ENCODE assay signal across 8 cellular contexts in the genomic region with DNA sequence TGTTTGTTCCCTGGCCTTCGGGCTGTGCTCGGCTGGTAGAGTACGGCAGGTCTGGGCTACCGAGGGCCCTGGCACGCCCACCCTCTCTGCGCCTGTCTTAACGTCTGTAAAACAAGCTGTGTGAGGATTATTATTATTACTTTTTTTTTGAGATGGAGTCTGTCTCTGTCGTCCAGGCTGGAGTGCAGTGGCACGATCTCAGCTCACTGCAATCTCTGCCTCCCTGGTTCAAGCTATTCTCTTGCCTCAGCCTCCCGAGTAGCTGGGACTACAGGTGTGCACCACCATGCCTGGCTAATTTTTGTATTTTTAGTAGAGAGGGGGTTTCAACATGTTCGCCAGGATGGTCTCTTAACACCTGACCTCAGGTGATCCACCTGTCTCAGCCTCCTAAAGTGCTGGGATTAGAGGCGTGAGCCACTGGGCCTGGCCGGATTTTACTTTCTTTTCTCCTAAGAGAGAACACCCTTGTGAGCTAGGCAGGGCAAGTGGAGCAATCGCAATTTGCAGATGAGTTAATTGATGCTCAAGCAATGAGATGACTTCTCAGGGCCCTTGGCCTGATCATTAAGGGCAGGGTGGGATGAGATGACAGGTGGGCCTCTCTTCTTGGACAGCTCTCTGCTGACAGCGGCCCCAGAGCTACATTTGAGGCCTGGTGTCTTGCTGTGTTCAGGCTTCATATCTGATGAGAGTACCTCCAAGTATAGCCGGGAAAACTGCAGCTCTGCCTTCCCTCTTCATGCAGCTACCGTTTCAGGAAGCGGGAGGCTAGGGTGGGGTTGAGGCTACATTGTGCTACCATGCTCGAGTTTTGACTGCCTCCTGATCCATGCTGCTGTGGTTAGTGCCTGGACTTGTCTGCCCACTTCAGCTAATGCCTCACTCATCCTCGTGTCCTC. TPM values are rescaled to one million over a fixed set of nuclear protein-coding genes. Genes with fewer than 3 reads are reported as not detected.
A peak's percentile ranks its signal among the peaks of the same experiment; 100 is the strongest.
DNase-seq lines count a peak whose midpoint lies in the region; ATAC-seq, FAIRE-seq and TF ChIP-seq lines count a peak whose summit lies in the region.

No MANE protein-coding gene starts in this region.

- no peaks in the 10 kb centered on the region for H3K27me3 ChIP-seq in SJSA1 (replicated peaks)
- no peaks in the 10 kb centered on the region for H3K27me3 ChIP-seq in pancreas

- ATAC-seq in GM18498 (IDR thresholded peaks at IDR 0.05; ENCODE audit: unreplicated experiment): peak; percentile 35
- peak; percentile 43 to 62 (median 56) for ATAC-seq in pancreas
- ATAC-seq in HG02973 (IDR thresholded peaks at IDR 0.05; ENCODE audit: unreplicated experiment): no peak

- peak overlapping the region; percentile 24; the same call in 1 of the 2 replicates for H3K27ac ChIP-seq in HEK293 (ENCODE audit: extremely low read depth, low read depth, low read length)
- peak overlapping the region; percentile 67 for H3K27ac ChIP-seq in SJSA1
- peak overlapping the region; percentile 82 to 90 (median 86) for H3K27ac ChIP-seq in pancreas

- CTCF ChIA-PET in HEK293 (lab: Yijun Ruan, JAX): interaction anchor here (0.5 to 4.9 kb wide), 54 partner anchors 8 to 991 kb away, joined by 3 to 101 read pairs (median 5); a partner anchor contains a TSS

- H3K36me3 ChIP-seq in HEK293 (ENCODE audit: control insufficient read depth in 2 of 2, insufficient read depth in 1 of 2, low read length in 2 of 2) (peaks cover 0 to 7% of the 10 kb centered on the region in 2 experiments; a peak in 1 of 3 replicates), SJSA1 (peaks cover 18% of the 10 kb centered on the region), pancreas (no peaks in the 10 kb centered on the region)

- POLR2A ChIA-PET in HEK293 (lab: Yijun Ruan, JAX): interaction anchor here (0.6 to 4.5 kb wide), 14 partner anchors 13 to 186 kb away, joined by 3 to 54 read pairs (median 4); a partner anchor contains a TSS

- no peak for FAIRE-seq in pancreas (lab: Jason Lieb, UNC)

- intact Hi-C loops in pancreas (cut with DNase I): loop anchor here in 2 of 3 donors (5.0 to 10.0 kb wide), 2 partner anchors 165 to 168 kb away; no protein-coding TSS in a partner anchor

- 47 to 48% methylated on average over 20 of the region's 20 CpGs for WGBS in pancreas, 2 donors

- H3K4me3 ChIP-seq in HEK293 (ENCODE audit: low read depth, low read length) (peak overlapping the region; percentile 79), SJSA1 (peak overlapping the region; percentile 65), pancreas (peak overlapping the region; percentile 48 to 73 (median 68))

- no peak for TF ChIP-seq CTCF in HEK293 (tag by site-specific recombination; IDR thresholded peaks at IDR 0.05)
- no peak for TF ChIP-seq CTCF in pancreas (IDR thresholded peaks at IDR 0.05)

- no peaks in the 10 kb centered on the region for H3K9me3 ChIP-seq in HEK293 (ENCODE audit: control insufficient read depth, insufficient read depth, low read depth, low read length)
- H3K9me3 ChIP-seq in SJSA1 (replicated peaks): no peaks in the 10 kb centered on the region
- no peaks in the 10 kb centered on the region for H3K9me3 ChIP-seq in pancreas

- H3K4me1 ChIP-seq in HEK293 (ENCODE audit: control insufficient read depth, insufficient read depth, low read length) (peaks cover 3% of the 10 kb centered on the region), SJSA1 (replicated peaks) (peaks cover 39% of the 10 kb centered on the region), pancreas (no peaks in the 10 kb centered on the region)

- peak in 1 of 2 experiments; percentile 81 for DNase-seq in SJSA1 (ENCODE audit: low read depth in 1 of 2, low spot score in 2 of 2)
- peak; percentile 36 for DNase-seq in fibroblast of peridontal ligament (ENCODE audit: extremely low read depth)
- peak in 1 of 6 donors; percentile 35 for DNase-seq in pancreas
- no peak for DNase-seq in stimulated activated CD4-positive, alpha-beta T cell treated with anti-CD3 and anti-CD28 coated beads, Interleukin-2, amount 100 ng/mL, for 48 hours
- DNase-seq in DMS 273 treated with DMSO at 0.1 percent for 48 hours (lab: John Stamatoyannopoulos, UW): no peak

TF ChIP-seq in HEK293, 187 proteins besides CTCF, POLR2A, EP300 and RAD21 (continues in another document):
- TF ChIP-seq ZNF169 (tag by site-specific recombination; IDR thresholded peaks at IDR 0.05): no peak
- peak; percentile 32; the same call in 1 of the 2 replicates for TF ChIP-seq KLF1 (tag by site-specific recombination; IDR thresholded peaks at IDR 0.05)
- TF ChIP-seq ZNF324 (tag by site-specific recombination; IDR thresholded peaks at IDR 0.05): no peak
- TF ChIP-seq SETDB1 (IDR thresholded peaks at IDR 0.05; ENCODE audit: insufficient read length, low read length): no peak
- TF ChIP-seq ZNF623 (tag by site-specific recombination; IDR thresholded peaks at IDR 0.05): no peak
- no peak for TF ChIP-seq MEIS1 (CRISPR knock-in tag; IDR thresholded peaks at IDR 0.05; ENCODE audit: borderline replicate concordance)
- TF ChIP-seq MZF1 (tag by site-specific recombination; IDR thresholded peaks at IDR 0.05; ENCODE audit: borderline replicate concordance): no peak
- TF ChIP-seq, protein P1, sequence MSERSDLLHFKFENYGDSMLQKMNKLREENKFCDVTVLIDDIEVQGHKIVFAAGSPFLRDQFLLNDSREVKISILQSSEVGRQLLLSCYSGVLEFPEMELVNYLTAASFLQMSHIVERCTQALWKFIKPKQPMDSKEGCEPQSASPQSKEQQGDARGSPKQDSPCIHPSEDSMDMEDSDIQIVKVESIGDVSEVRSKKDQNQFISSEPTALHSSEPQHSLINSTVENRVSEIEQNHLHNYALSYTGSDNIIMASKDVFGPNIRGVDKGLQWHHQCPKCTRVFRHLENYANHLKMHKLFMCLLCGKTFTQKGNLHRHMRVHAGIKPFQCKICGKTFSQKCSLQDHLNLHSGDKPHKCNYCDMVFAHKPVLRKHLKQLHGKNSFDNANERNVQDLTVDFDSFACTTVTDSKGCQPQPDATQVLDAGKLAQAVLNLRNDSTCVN (tag by site-specific recombination; optimal IDR thresholded peaks at IDR 0.05): peak; percentile 26
- TF ChIP-seq ZNF544 (tag by site-specific recombination; IDR thresholded peaks at IDR 0.05): no peak
- peak; percentile 85 for TF ChIP-seq KLF9 (tag by site-specific recombination; IDR thresholded peaks at IDR 0.05; ENCODE audit: low read depth)
- no peak for TF ChIP-seq GLI4 (tag by site-specific recombination; IDR thresholded peaks at IDR 0.05)
- peak; percentile 63; the same call in 1 of the 2 replicates for TF ChIP-seq ZNF121 (tag by site-specific recombination; IDR thresholded peaks at IDR 0.05)
- TF ChIP-seq ZNF132 (tag by site-specific recombination; IDR thresholded peaks at IDR 0.05; ENCODE audit: borderline replicate concordance): no peak
- no peak for TF ChIP-seq ZNF596 (tag by site-specific recombination; IDR thresholded peaks at IDR 0.05)
- TF ChIP-seq, protein P2, sequence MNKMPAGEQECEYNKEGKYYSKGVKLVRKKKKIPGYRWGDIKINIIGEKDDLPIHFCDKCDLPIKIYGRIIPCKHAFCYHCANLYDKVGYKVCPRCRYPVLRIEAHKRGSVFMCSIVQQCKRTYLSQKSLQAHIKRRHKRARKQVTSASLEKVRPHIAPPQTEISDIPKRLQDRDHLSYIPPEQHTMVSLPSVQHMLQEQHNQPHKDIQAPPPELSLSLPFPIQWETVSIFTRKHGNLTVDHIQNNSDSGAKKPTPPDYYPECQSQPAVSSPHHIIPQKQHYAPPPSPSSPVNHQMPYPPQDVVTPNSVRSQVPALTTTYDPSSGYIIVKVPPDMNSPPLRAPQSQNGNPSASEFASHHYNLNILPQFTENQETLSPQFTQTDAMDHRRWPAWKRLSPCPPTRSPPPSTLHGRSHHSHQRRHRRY (tag by site-specific recombination; IDR thresholded peaks at IDR 0.05): no peak
- TF ChIP-seq ZNF600 (tag by site-specific recombination; IDR thresholded peaks at IDR 0.05): peak; percentile 6; the same call in 1 of the 2 replicates
- TF ChIP-seq ZNF311 (tag by site-specific recombination; IDR thresholded peaks at IDR 0.05; ENCODE audit: borderline replicate concordance): no peak
- no peak for TF ChIP-seq ZNF19 (tag by site-specific recombination; IDR thresholded peaks at IDR 0.05; ENCODE audit: low read depth)
- no peak for TF ChIP-seq ZNF221 (tag by site-specific recombination; IDR thresholded peaks at IDR 0.05; ENCODE audit: borderline replicate concordance)
- 0 out of 2 replicates have a peak, but pooled peaks have one; percentile 12 for TF ChIP-seq ZXDB (tag by site-specific recombination; IDR thresholded peaks at IDR 0.05)
- TF ChIP-seq ZNF335 (tag by site-specific recombination; conservative IDR thresholded peaks at IDR 0.05): peak; percentile 3; the same call in 1 of the 2 replicates
- 0 out of 2 replicates have a peak, but pooled peaks have one; percentile 7 for TF ChIP-seq ZNF610 (tag by site-specific recombination; IDR thresholded peaks at IDR 0.05; ENCODE audit: borderline replicate concordance)
- no peak for TF ChIP-seq ZBTB1 (tag by site-specific recombination; IDR thresholded peaks at IDR 0.05)
- TF ChIP-seq, protein P3, sequence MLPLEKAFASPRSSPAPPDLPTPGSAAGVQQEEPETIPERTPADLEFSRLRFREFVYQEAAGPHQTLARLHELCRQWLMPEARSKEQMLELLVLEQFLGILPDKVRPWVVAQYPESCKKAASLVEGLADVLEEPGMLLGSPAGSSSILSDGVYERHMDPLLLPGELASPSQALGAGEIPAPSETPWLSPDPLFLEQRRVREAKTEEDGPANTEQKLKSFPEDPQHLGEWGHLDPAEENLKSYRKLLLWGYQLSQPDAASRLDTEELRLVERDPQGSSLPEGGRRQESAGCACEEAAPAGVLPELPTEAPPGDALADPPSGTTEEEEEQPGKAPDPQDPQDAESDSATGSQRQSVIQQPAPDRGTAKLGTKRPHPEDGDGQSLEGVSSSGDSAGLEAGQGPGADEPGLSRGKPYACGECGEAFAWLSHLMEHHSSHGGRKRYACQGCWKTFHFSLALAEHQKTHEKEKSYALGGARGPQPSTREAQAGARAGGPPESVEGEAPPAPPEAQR (tag by site-specific recombination; IDR thresholded peaks at IDR 0.05): no peak
- no peak for TF ChIP-seq GLIS1 (tag by site-specific recombination; IDR thresholded peaks at IDR 0.05)

RNA-seq across cellular contexts. Expression of a gene that starts 0.9 kb away (rescaled TPM):
- 24.5 and 53.9 TPM in 2 replicates for total RNA-seq in SJSA1 (2014; rRNA removed; shearing (Covaris generic))
- 10 to 100 TPM in 1 of 6 donors, 1 to 10 TPM in 5; 5.9 to 12.4 (median 7.1) TPM for total RNA-seq in pancreas
- 10 to 100 TPM; 29.9 to 35.0 TPM for polyA plus RNA-seq in pancreas

RNA-seq across cellular contexts. Expression of a gene that starts 13.0 kb away (rescaled TPM):
- 31.7 and 48.4 TPM in 2 replicates for total RNA-seq in SJSA1 (2014; rRNA removed; shearing (Covaris generic))
- total RNA-seq in pancreas: 10 to 100 TPM; 19.0 to 38.7 (median 25.8) TPM
- polyA plus RNA-seq in pancreas: 10 to 100 TPM; 17.0 to 19.7 TPM

Comparison
In these comparisons a context has a peak if more than half of its experiments do, and no peak if none do; other contexts are left out.
1. H3K27ac ChIP-seq: peak in every context shown above with its lines; median percentile 86 in pancreas; 67 in SJSA1; 24 in HEK293.